In the genomic region with DNA sequence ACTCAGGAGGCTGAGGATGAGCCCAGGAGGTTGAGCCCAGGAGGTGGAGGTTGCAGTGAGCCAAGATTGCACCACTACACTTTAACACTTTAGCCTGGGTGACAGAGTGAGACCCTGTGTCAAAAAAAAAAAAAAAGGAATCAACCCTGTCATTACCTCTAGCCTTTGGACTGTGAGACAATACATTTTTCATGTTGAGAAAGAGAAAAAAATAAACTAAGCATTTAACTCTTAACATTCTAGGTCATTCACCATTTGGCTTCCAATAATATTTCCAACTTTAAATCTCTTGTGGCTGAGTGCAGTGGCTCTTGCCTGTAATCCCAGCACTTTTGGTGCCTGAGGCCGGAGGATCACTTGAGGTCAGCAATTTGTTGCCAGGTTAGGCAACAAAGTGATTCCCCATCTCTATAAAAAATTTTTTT, we compare ENCODE assay signal across 23 cellular contexts. TPM values are rescaled to one million over a fixed set of nuclear protein-coding genes. Genes with fewer than 3 reads are reported as not detected.
A peak's percentile ranks its signal among the peaks of the same experiment; 100 is the strongest.
DNase-seq lines count a peak whose midpoint lies in the region; ATAC-seq and TF ChIP-seq lines count a peak whose summit lies in the region.
"Had no signal": no experiment of that assay in that cellular context is flagged by ENCODE, and none has a peak within 500 bp of the region (broad histone marks: within the 10 kb centered on the region; RNA-seq: fewer than 3 reads in every experiment).

No MANE protein-coding gene starts in this region.

- no peaks in the 10 kb centered on the region for H3K9me3 Mint-ChIP-seq in activated naive CD4-positive, alpha-beta T cell treated with anti-CD3 and anti-CD28 coated beads, Interleukin-2, amount 10 ng/mL, durations not matched to agents 7 days and 5 days
- H3K9me3 Mint-ChIP-seq: CD4-positive, alpha-beta T cell had no signal

- no peaks in the 10 kb centered on the region for H3K4me1 Mint-ChIP-seq in activated naive CD4-positive, alpha-beta T cell treated with anti-CD3 and anti-CD28 coated beads, Interleukin-2, amount 10 ng/mL, durations not matched to agents 7 days and 5 days
- H3K4me1 Mint-ChIP-seq: CD8-positive, alpha-beta memory T cell had no signal

- TF ChIP-seq RAD21 in liver (IDR thresholded peaks at IDR 0.05), result peak in 1 of 2 donors; percentile 44

- H3K27me3 ChIP-seq in left ventricle myocardium inferior (ENCODE audit: low read depth), result no peaks in the 10 kb centered on the region
- no peaks in the 10 kb centered on the region for H3K27me3 ChIP-seq in liver (ENCODE audit: control insufficient read depth in 4 of 4, insufficient read depth in 4 of 4, low read length in 3 of 4)
- H3K27me3 ChIP-seq in gastrocnemius medialis, result no peaks in the 10 kb centered on the region
- H3K27me3 ChIP-seq: BE2C; BLaER1 treated with 17β-estradiol and CSF1 and Interleukin-3, amounts not matched to agents 10 nM and 100 nM had no signal

- H3K36me3 ChIP-seq in left ventricle myocardium inferior (peaks cover 23% of the 10 kb centered on the region), liver (ENCODE audit: control insufficient read depth in 4 of 4, insufficient read depth in 3 of 4, low read depth in 1 of 4, low read length in 3 of 4) (peaks cover 0 to 5% (median 3%) of the 10 kb centered on the region in 4 donors), gastrocnemius medialis (peaks cover 0 to 6% of the 10 kb centered on the region in 2 donors)

- ATAC-seq in Right ventricle myocardium inferior, result peak; percentile 20
- ATAC-seq in esophagus mucosa, result peak; percentile 37
- ATAC-seq in gastrocnemius medialis, result peak; percentile 45 to 78
- ATAC-seq in HG02840 (IDR thresholded peaks at IDR 0.05; ENCODE audit: low FRiP score, unreplicated experiment), result no peak

- no peak for TF ChIP-seq POLR2A in gastrocnemius medialis (IDR thresholded peaks at IDR 0.05)

- H3K9ac ChIP-seq in liver (ENCODE audit: low read depth in 1 of 2, low read length in 2 of 2), result no peak overlapping the region
- H3K9ac ChIP-seq: BLaER1 treated with 17β-estradiol and CSF1 and Interleukin-3, amounts not matched to agents 10 nM and 100 nM; GM23248 had no signal

- no peak overlapping the region for H3K27ac Mint-ChIP-seq in activated naive CD4-positive, alpha-beta T cell treated with anti-CD3 and anti-CD28 coated beads, Interleukin-2, amount 10 ng/mL, durations not matched to agents 7 days and 5 days
- H3K27ac Mint-ChIP-seq: CD4-positive, alpha-beta T cell; CD8-positive, alpha-beta memory T cell had no signal

- 52% methylated on average over 1 of the region's 1 CpG for WGBS in liver

- H3K4me3 Mint-ChIP-seq in activated naive CD4-positive, alpha-beta T cell treated with anti-CD3 and anti-CD28 coated beads, Interleukin-2, amount 10 ng/mL, durations not matched to agents 7 days and 5 days, result no peak overlapping the region
- H3K4me3 Mint-ChIP-seq: CD14-positive monocyte; CD4-positive, alpha-beta T cell; CD8-positive, alpha-beta memory T cell had no signal

- H3K4me3 ChIP-seq in left ventricle myocardium inferior, result no peak overlapping the region
- no peak overlapping the region for H3K4me3 ChIP-seq in liver (ENCODE audit: low read depth in 1 of 3, low read length in 3 of 3)
- no peak overlapping the region for H3K4me3 ChIP-seq in gastrocnemius medialis
- H3K4me3 ChIP-seq: A549; BLaER1 treated with 17β-estradiol and CSF1 and Interleukin-3, amounts not matched to agents 10 nM and 100 nM; GM23248 had no signal

- no peaks in the 10 kb centered on the region for H3K27me3 Mint-ChIP-seq in activated naive CD4-positive, alpha-beta T cell treated with anti-CD3 and anti-CD28 coated beads, Interleukin-2, amount 10 ng/mL, durations not matched to agents 7 days and 5 days
- H3K27me3 Mint-ChIP-seq: CD4-positive, alpha-beta T cell; CD8-positive, alpha-beta memory T cell had no signal

- H3K27ac ChIP-seq in left ventricle myocardium inferior (replicated peaks), result no peak overlapping the region
- H3K27ac ChIP-seq in liver (ENCODE audit: low read depth in 1 of 2, low read length in 2 of 2), result peak overlapping the region; percentile 37 to 84
- no peak overlapping the region for H3K27ac ChIP-seq in gastrocnemius medialis
- H3K27ac ChIP-seq: A549; BLaER1 treated with 17β-estradiol and CSF1 and Interleukin-3, amounts not matched to agents 10 nM and 100 nM; GM23248 had no signal

- DNase-seq in Right ventricle myocardium inferior (ENCODE audit: missing footprints) (no peak), left ventricle myocardium inferior (no peak), gastrocnemius medialis (peak in 1 of 2 donors; percentile 50), T-helper 1 cell (no peak)
- DNase-seq in activated naive CD4-positive, alpha-beta T cell treated with anti-CD3 and anti-CD28 coated beads, Interleukin-2, amount 10 ng/mL, durations not matched to agents 7 days and 5 days, result no peak
- DNase-seq: 8988T; ACHN; AML-193; BE2C; CD4-positive, alpha-beta T cell; CD8-positive, alpha-beta memory T cell; COR-L47; DMS153; DND-41; GM23248; H7; HCEC 1CT had no signal

- H3K4me1 ChIP-seq in left ventricle myocardium inferior, result peaks cover 7% of the 10 kb centered on the region
- H3K4me1 ChIP-seq in liver (ENCODE audit: control insufficient read depth in 4 of 4, insufficient read depth in 4 of 4, low read length in 3 of 4), result peaks cover 0 to 8% (median 3%) of the 10 kb centered on the region in 4 donors
- H3K4me1 ChIP-seq in gastrocnemius medialis, result no peaks in the 10 kb centered on the region
- H3K4me1 ChIP-seq: BE2C had no signal

- CTCF ChIA-PET in activated naive CD4-positive, alpha-beta T cell treated with anti-CD3 and anti-CD28 coated beads, Interleukin-2, amount 10 ng/mL, durations not matched to agents 7 days and 5 days (lab: Charles Lee), result no interaction called here

- TF ChIP-seq CTCF in left ventricle myocardium inferior (IDR thresholded peaks at IDR 0.05; ENCODE audit: borderline replicate concordance) (no peak), liver (IDR thresholded peaks at IDR 0.05; ENCODE audit: low read depth, low read length, missing input control) (no peak), gastrocnemius medialis (IDR thresholded peaks at IDR 0.05 in 4 of 5, conservative IDR thresholded peaks at IDR 0.05 in 1 of 5) (no peak)

- in situ Hi-C loops in gastrocnemius medialis (cut with MboI; ENCODE audit: low sequenced_read_pairs in 4 of 4), result no loop called here

- intact Hi-C loops in Right ventricle myocardium inferior (cut with DNase I), result no loop called here
- intact Hi-C loops in left ventricle myocardium inferior (cut with micrococcal nuclease), result no loop called here
- intact Hi-C loops in gastrocnemius medialis (cut with DNase I; ENCODE audit: low total_unique reads), result no loop called here

- peaks cover 10% of the 10 kb centered on the region for H3K36me3 Mint-ChIP-seq in activated naive CD4-positive, alpha-beta T cell treated with anti-CD3 and anti-CD28 coated beads, Interleukin-2, amount 10 ng/mL, durations not matched to agents 7 days and 5 days

- H3K9me3 ChIP-seq in left ventricle myocardium inferior (replicated peaks) (peaks cover 14% of the 10 kb centered on the region), liver (ENCODE audit: control insufficient read depth in 4 of 4, low read length in 3 of 4) (no peaks in the 10 kb centered on the region), gastrocnemius medialis (no peaks in the 10 kb centered on the region)
- H3K9me3 ChIP-seq: A549, BE2C had no signal

TF ChIP-seq in liver, 16 proteins besides CTCF, POLR2A, EP300 and RAD21 (continues in another document):
- no peak for TF ChIP-seq YY1 (IDR thresholded peaks at IDR 0.05)
- peak; percentile 51 for TF ChIP-seq SP1 (IDR thresholded peaks at IDR 0.05)
- TF ChIP-seq FOXA1 (IDR thresholded peaks at IDR 0.05), result no peak
- TF ChIP-seq, protein P1, sequence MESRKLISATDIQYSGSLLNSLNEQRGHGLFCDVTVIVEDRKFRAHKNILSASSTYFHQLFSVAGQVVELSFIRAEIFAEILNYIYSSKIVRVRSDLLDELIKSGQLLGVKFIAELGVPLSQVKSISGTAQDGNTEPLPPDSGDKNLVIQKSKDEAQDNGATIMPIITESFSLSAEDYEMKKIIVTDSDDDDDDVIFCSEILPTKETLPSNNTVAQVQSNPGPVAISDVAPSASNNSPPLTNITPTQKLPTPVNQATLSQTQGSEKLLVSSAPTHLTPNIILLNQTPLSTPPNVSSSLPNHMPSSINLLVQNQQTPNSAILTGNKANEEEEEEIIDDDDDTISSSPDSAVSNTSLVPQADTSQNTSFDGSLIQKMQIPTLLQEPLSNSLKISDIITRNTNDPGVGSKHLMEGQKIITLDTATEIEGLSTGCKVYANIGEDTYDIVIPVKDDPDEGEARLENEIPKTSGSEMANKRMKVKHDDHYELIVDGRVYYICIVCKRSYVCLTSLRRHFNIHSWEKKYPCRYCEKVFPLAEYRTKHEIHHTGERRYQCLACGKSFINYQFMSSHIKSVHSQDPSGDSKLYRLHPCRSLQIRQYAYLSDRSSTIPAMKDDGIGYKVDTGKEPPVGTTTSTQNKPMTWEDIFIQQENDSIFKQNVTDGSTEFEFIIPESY (IDR thresholded peaks at IDR 0.05), result no peak
- TF ChIP-seq JUND (IDR thresholded peaks at IDR 0.05), result peak in 1 of 2 donors; percentile 63
- TF ChIP-seq, protein P2, sequence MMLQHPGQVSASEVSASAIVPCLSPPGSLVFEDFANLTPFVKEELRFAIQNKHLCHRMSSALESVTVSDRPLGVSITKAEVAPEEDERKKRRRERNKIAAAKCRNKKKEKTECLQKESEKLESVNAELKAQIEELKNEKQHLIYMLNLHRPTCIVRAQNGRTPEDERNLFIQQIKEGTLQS (IDR thresholded peaks at IDR 0.05), result peak; percentile 7

RNA-seq across cellular contexts. Expression of a gene that starts 41.9 kb away (rescaled TPM):
- total RNA-seq in Right ventricle myocardium inferior (6.5 TPM), left ventricle myocardium inferior (5.7 TPM), esophagus mucosa (7.5 TPM), liver (10 to 100 TPM; 26.8 to 62.5 TPM), gastrocnemius medialis (1 to 10 TPM; 1.4 to 3.7 (median 3.0) TPM)
- polyA plus RNA-seq in liver, result 10 to 100 TPM; 23.8 to 24.7 TPM

RNA-seq across cellular contexts. Expression of a gene that starts 48.6 kb away (rescaled TPM):
- total RNA-seq in Right ventricle myocardium inferior (23.6 TPM), left ventricle myocardium inferior (23.2 TPM), esophagus mucosa (21.3 TPM), liver (10 to 100 TPM; 13.0 to 52.6 TPM), gastrocnemius medialis (10 to 100 TPM; 19.2 to 21.3 (median 20.4) TPM)
- 10 to 100 TPM; 16.6 to 20.2 TPM for polyA plus RNA-seq in liver

Comparison
In these comparisons a context has a peak if more than half of its experiments do, and no peak if none do; other contexts are left out.
1. H3K27ac ChIP-seq: peak in liver (2 of 2); none in left ventricle myocardium inferior (single experiment) and gastrocnemius medialis (0 of 4).